Comparison of ENCODE assay signal across 11 cellular contexts in genomic region chr2:108565778-108566375, GRCh38. TPM values are rescaled to one million over a fixed set of nuclear protein-coding genes. Genes with fewer than 3 reads are reported as not detected.
A peak's percentile ranks its signal among the peaks of the same experiment; 100 is the strongest.
DNase-seq lines count a peak whose midpoint lies in the region; ATAC-seq, FAIRE-seq and TF ChIP-seq lines count a peak whose summit lies in the region.
"Had no signal": no experiment of that assay in that cellular context is flagged by ENCODE, and none has a peak within 500 bp of the region (broad histone marks: within the 10 kb centered on the region; RNA-seq: fewer than 3 reads in every experiment).

No MANE protein-coding gene starts in this region.

- H3K4me1 ChIP-seq in psoas muscle (peaks cover 40% of the 10 kb centered on the region), Karpas-422 (ENCODE audit: low read length) (no peaks in the 10 kb centered on the region)

- ATAC-seq in activated CD4-positive, alpha-beta T cell treated with anti-CD3 and anti-CD28 coated beads for 36 hours = peak; percentile 92
- ATAC-seq in GM21619 (IDR thresholded peaks at IDR 0.05; ENCODE audit: unreplicated experiment) = peak; percentile 85
- peak; percentile 77 for ATAC-seq in HG03442 (IDR thresholded peaks at IDR 0.05; ENCODE audit: unreplicated experiment)
- ATAC-seq in psoas muscle = peak in 1 of 4 donors; percentile 60
- no peak for ATAC-seq in WTC11
- ATAC-seq: naive thymus-derived CD8-positive, alpha-beta T cell had no signal

- H3K27me3 Mint-ChIP-seq in activated CD4-positive, alpha-beta T cell treated with anti-CD3 and anti-CD28 coated beads for 36 hours = no peaks in the 10 kb centered on the region
- no peaks in the 10 kb centered on the region for H3K27me3 Mint-ChIP-seq in WTC11 (ENCODE audit: low read depth)
- H3K27me3 Mint-ChIP-seq: activated naive CD4-positive, alpha-beta T cell treated with anti-CD3 and anti-CD28 coated beads, Interleukin-2, amount 50 U/mL, for 24 hours; naive thymus-derived CD8-positive, alpha-beta T cell had no signal

- H3K36me3 ChIP-seq in psoas muscle (ENCODE audit: insufficient read depth in 1 of 2, low read depth in 1 of 2) (no peaks in the 10 kb centered on the region), Karpas-422 (ENCODE audit: insufficient read depth, low read length) (no peaks in the 10 kb centered on the region)

- CTCF ChIA-PET in activated CD4-positive, alpha-beta T cell treated with anti-CD3 and anti-CD28 coated beads for 36 hours (lab: Charles Lee) = interaction anchor here (0.7 to 1.6 kb wide), 5 partner anchors 8 to 473 kb away, joined by 3 to 4 read pairs (median 3); no protein-coding TSS in a partner anchor
- CTCF ChIA-PET in WTC11 (lab: Charles Lee) = interaction anchor here (1.4 kb wide), 1 partner anchor 18 kb away, joined by 4 read pairs; no protein-coding TSS in a partner anchor

- H3K79me2 ChIP-seq in Karpas-422 (ENCODE audit: low read length) = no peaks in the 10 kb centered on the region

- peaks cover 38% of the 10 kb centered on the region; the same call in 1 of the 2 replicates for H4K20me1 ChIP-seq in Karpas-422 (ENCODE audit: insufficient read depth, low read depth, low read length)

- POLR2A ChIA-PET in activated CD4-positive, alpha-beta T cell treated with anti-CD3 and anti-CD28 coated beads for 36 hours (lab: Charles Lee) = no interaction called here
- POLR2A ChIA-PET in WTC11 (lab: Charles Lee) = no interaction called here

- peak overlapping the region; percentile 40 for H3K27ac ChIP-seq in psoas muscle
- no peak overlapping the region for H3K27ac ChIP-seq in Karpas-422 (ENCODE audit: low read length)

- no peaks in the 10 kb centered on the region for H3K27me3 ChIP-seq in psoas muscle (ENCODE audit: insufficient read depth in 3 of 3, low read length in 2 of 3)
- H3K27me3 ChIP-seq in Karpas-422 (ENCODE audit: low read length) = no peaks in the 10 kb centered on the region

- no peak overlapping the region for H3K9ac ChIP-seq in Karpas-422 (ENCODE audit: low read length)

- 65 to 71% (median 66%) methylated on average over 3 of the region's 3 CpGs for WGBS in psoas muscle, 3 donors

- H3K27ac Mint-ChIP-seq in activated CD4-positive, alpha-beta T cell treated with anti-CD3 and anti-CD28 coated beads for 36 hours = peak overlapping the region; percentile 55
- H3K27ac Mint-ChIP-seq in WTC11 = no peak overlapping the region
- H3K27ac Mint-ChIP-seq: activated naive CD4-positive, alpha-beta T cell treated with anti-CD3 and anti-CD28 coated beads, Interleukin-2, amount 50 U/mL, for 24 hours had no signal

- H3K9me3 ChIP-seq in psoas muscle (peaks cover 4% of the 10 kb centered on the region), Karpas-422 (ENCODE audit: low read length) (no peaks in the 10 kb centered on the region)

- intact Hi-C loops in activated CD4-positive, alpha-beta T cell treated with anti-CD3 and anti-CD28 coated beads for 36 hours (cut with DNase I, micrococcal nuclease) = no loop called here
- intact Hi-C loops in psoas muscle (cut with DNase I) = no loop called here

- peak; percentile 44 for DNase-seq in activated CD4-positive, alpha-beta T cell treated with anti-CD3 and anti-CD28 coated beads for 36 hours
- DNase-seq in activated CD4-positive, alpha-beta T cell treated with anti-CD3 and anti-CD28 coated beads, Interleukin-2, amount 50 U/mL, for 48 hours = no peak
- DNase-seq in psoas muscle (no peak), urothelium cell line (ENCODE audit: low spot score) (no peak), WTC11 (ENCODE audit: low spot score) (no peak), Karpas-422 (no peak)
- DNase-seq: SHP77 treated with DMSO at 0.1 percent for 48 hours had no signal

- no peaks in the 10 kb centered on the region for H3K9me3 Mint-ChIP-seq in activated CD4-positive, alpha-beta T cell treated with anti-CD3 and anti-CD28 coated beads for 36 hours (ENCODE audit: low read depth)
- peaks cover 7% of the 10 kb centered on the region for H3K9me3 Mint-ChIP-seq in WTC11
- H3K9me3 Mint-ChIP-seq: activated naive CD4-positive, alpha-beta T cell treated with anti-CD3 and anti-CD28 coated beads, Interleukin-2, amount 50 U/mL, for 24 hours; naive thymus-derived CD8-positive, alpha-beta T cell had no signal

- H2AFZ ChIP-seq in Karpas-422 (ENCODE audit: low read length) = no peak overlapping the region

- no peak overlapping the region for H3K4me3 ChIP-seq in psoas muscle
- H3K4me3 ChIP-seq in Karpas-422 (ENCODE audit: low read length) = no peak overlapping the region

- H3K4me1 Mint-ChIP-seq in activated CD4-positive, alpha-beta T cell treated with anti-CD3 and anti-CD28 coated beads for 36 hours = peaks cover 22% of the 10 kb centered on the region
- peaks cover 3% of the 10 kb centered on the region; the same call in 1 of the 2 replicates for H3K4me1 Mint-ChIP-seq in WTC11

- TF ChIP-seq CTCF in psoas muscle (IDR thresholded peaks at IDR 0.05) (no peak), WTC11 (IDR thresholded peaks at IDR 0.05) (no peak)

- H3K4me2 ChIP-seq in Karpas-422 (ENCODE audit: low read depth, low read length, poor library complexity, severe bottlenecking) = no peak overlapping the region

- no peak for FAIRE-seq in urothelium cell line (lab: Jason Lieb, UNC)

- H3K36me3 Mint-ChIP-seq in activated CD4-positive, alpha-beta T cell treated with anti-CD3 and anti-CD28 coated beads for 36 hours (ENCODE audit: low read depth) = peaks cover 3% of the 10 kb centered on the region
- H3K36me3 Mint-ChIP-seq in WTC11 = no peaks in the 10 kb centered on the region
- H3K36me3 Mint-ChIP-seq: activated naive CD4-positive, alpha-beta T cell treated with anti-CD3 and anti-CD28 coated beads, Interleukin-2, amount 50 U/mL, for 24 hours had no signal

- H3K4me3 Mint-ChIP-seq in activated CD4-positive, alpha-beta T cell treated with anti-CD3 and anti-CD28 coated beads for 36 hours = no peak overlapping the region
- no peak overlapping the region for H3K4me3 Mint-ChIP-seq in WTC11
- H3K4me3 Mint-ChIP-seq: activated naive CD4-positive, alpha-beta T cell treated with anti-CD3 and anti-CD28 coated beads, Interleukin-2, amount 50 U/mL, for 24 hours had no signal

- no peaks in the 10 kb centered on the region for H3K9me2 ChIP-seq in Karpas-422 (replicated peaks; ENCODE audit: insufficient read depth, low read length)

TF ChIP-seq in WTC11, 78 proteins besides CTCF, POLR2A, EP300 and RAD21:
- TF ChIP-seq ZNF396 (CRISPR knock-in tag; IDR thresholded peaks at IDR 0.05; ENCODE audit: borderline replicate concordance) (no peak), E2F1 (CRISPR knock-in tag; IDR thresholded peaks at IDR 0.05) (no peak), CDX4 (CRISPR knock-in tag; IDR thresholded peaks at IDR 0.05; ENCODE audit: borderline replicate concordance) (no peak), ZNF219 (CRISPR knock-in tag; IDR thresholded peaks at IDR 0.05; ENCODE audit: borderline replicate concordance) (no peak), PRRX2 (CRISPR knock-in tag; IDR thresholded peaks at IDR 0.05) (no peak), CBFB (CRISPR knock-in tag; IDR thresholded peaks at IDR 0.05; ENCODE audit: low read depth) (no peak)

RNA-seq across cellular contexts. Expression of gene LIMS1, which starts 31.6 kb away (rescaled TPM):
- total RNA-seq in activated CD4-positive, alpha-beta T cell treated with anti-CD3 and anti-CD28 coated beads for 36 hours = 10 to 100 TPM; 47.5 to 70.3 TPM
- total RNA-seq in psoas muscle (100 to 1,000 TPM in 3 of 4 donors, 10 to 100 TPM in 1; 55.1 to 219 (median 182) TPM), WTC11 (2021) (40.7 to 50.6 TPM (median 43.4 TPM) in 3 replicates)
- 100 to 1,000 TPM in 1 of 3 donors, 10 to 100 TPM in 2; 50.5 to 287 (median 63.5) TPM for polyA plus RNA-seq in psoas muscle
- total RNA-seq in Karpas-422 (2014; rRNA removed; shearing (Covaris generic); ENCODE audit: low replicate concordance) = 9.7 and 14.1 TPM in 2 replicates
